Comparison of ENCODE assay signal across 21 cellular contexts in the genomic region with DNA sequence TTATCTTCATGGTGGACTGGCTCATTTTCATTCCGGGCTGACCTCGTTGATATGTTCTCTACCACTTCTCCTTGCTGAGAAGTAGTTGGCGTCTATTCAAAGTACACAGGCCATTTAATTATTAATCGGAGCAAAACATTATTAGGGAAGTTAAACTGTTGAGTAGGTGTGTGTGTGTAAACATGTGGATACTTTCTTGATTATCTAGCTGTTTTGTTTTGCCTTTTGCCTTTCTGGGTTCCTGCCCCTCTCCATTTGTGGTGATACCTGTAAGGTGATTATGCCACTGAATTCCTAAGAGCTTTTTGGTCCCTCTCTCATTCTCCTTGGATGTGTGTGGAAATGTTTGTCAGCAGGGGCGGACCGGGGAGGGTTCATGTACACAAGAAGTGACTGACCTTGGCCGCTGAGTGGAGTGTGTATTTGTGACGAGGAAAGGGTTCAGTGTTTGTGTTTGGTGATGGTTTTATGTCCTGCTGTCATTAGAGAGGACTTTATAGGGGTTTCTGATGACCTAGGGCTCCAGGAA. TPM values are rescaled to one million over a fixed set of nuclear protein-coding genes. Genes with fewer than 3 reads are reported as not detected.
A peak's percentile ranks its signal among the peaks of the same experiment; 100 is the strongest.
DNase-seq lines count a peak whose midpoint lies in the region; ATAC-seq and TF ChIP-seq lines count a peak whose summit lies in the region.
"Had no signal": no experiment of that assay in that cellular context is flagged by ENCODE, and none has a peak within 500 bp of the region (broad histone marks: within the 10 kb centered on the region; RNA-seq: fewer than 3 reads in every experiment).

No MANE protein-coding gene starts in this region.

- CTCF ChIA-PET in BJ (lab: Yijun Ruan, JAX) = interaction anchor here (0.6 to 1.0 kb wide), 2 partner anchors 9 to 166 kb away, joined by 3 read pairs; no protein-coding TSS in a partner anchor

- TF ChIP-seq CTCF in BJ (IDR thresholded peaks at IDR 0.05; ENCODE audit: insufficient read depth, low read depth, low read length) (no peak), epithelial cell of proximal tubule (conservative IDR thresholded peaks at IDR 0.05; ENCODE audit: low read depth, low read length) (no peak), lung (IDR thresholded peaks at IDR 0.05; ENCODE audit: control extremely low read depth, extremely low read depth) (no peak)

- H3K36me3 ChIP-seq in BJ (ENCODE audit: control insufficient read depth, insufficient read depth, low read length) (no peaks in the 10 kb centered on the region), lung (ENCODE audit: control insufficient read depth in 2 of 2, insufficient read depth in 2 of 2, low read length in 2 of 2) (no peaks in the 10 kb centered on the region)
- H3K36me3 ChIP-seq: heart right ventricle, neutrophil, thoracic aorta had no signal

- H3K4me3 ChIP-seq in BJ (ENCODE audit: low read depth, low read length) (no peak overlapping the region), epithelial cell of proximal tubule (ENCODE audit: low read depth, low read length) (peak overlapping the region; percentile 4), lung (no peak overlapping the region)
- H3K4me3 ChIP-seq: heart right ventricle, thoracic aorta had no signal

- H3K4me1 ChIP-seq in lung (ENCODE audit: control insufficient read depth in 2 of 2, insufficient read depth in 2 of 2, low read length in 2 of 2) = peaks cover 6% of the 10 kb centered on the region in 2 donors

- POLR2A ChIA-PET in BJ (lab: Charles Lee) = no interaction called here

- no peak overlapping the region for H3K27ac ChIP-seq in lung (ENCODE audit: low read depth in 1 of 2, low read length in 1 of 2)
- H3K27ac ChIP-seq: neutrophil, thoracic aorta had no signal

- ATAC-seq in lung (ENCODE audit: insufficient read depth, low FRiP score) (peak; percentile 76), HG02870 (IDR thresholded peaks at IDR 0.05; ENCODE audit: unreplicated experiment) (no peak)
- ATAC-seq: stimulated activated effector memory CD8-positive, alpha-beta T cell treated with anti-CD3 and anti-CD28 coated beads, Interleukin-12 subunit alpha, Interleukin-12 subunit beta, amount 100 ng/mL, for 72 hours had no signal

- H3K9me3 ChIP-seq in lung (ENCODE audit: control insufficient read depth in 2 of 2, insufficient read depth in 1 of 2, low read length in 1 of 2) = no peaks in the 10 kb centered on the region
- H3K9me3 ChIP-seq: heart right ventricle, neutrophil, thoracic aorta had no signal

- peak; percentile 54 for DNase-seq in BJ (ENCODE audit: low read depth)
- DNase-seq in EL = peak; percentile 29
- peak; percentile 81 for DNase-seq in epithelial cell of proximal tubule (ENCODE audit: low read depth)
- DNase-seq in lung (ENCODE audit: low spot score) = peak; percentile 71
- DNase-seq in stimulated activated CD4-positive, alpha-beta T cell treated with anti-CD3 and anti-CD28 coated beads, Interleukin-2, amount 100 ng/mL, for 48 hours = no peak
- no peak for DNase-seq in activated T-cell treated with anti-CD3 and anti-CD28 coated beads, Interleukin-2, amount 50 U/mL, for 1 hour
- no peak for DNase-seq in NCI-H526 treated with DMSO at 0.1 percent for 48 hours (lab: John Stamatoyannopoulos, UW)
- DNase-seq: activated CD4-positive, CD25-positive, alpha-beta regulatory T cell treated with anti-CD3 and anti-CD28 coated beads, Interleukin-2, amount 50 U/mL, for 72 hours; activated CD8-positive, alpha-beta memory T cell treated with anti-CD3 and anti-CD28 coated beads for 24 hours; CD8-positive, alpha-beta memory T cell; endodermal cell; GDM1; heart right ventricle; immature natural killer cell; NCI-H187 treated with DMSO at 0.1 percent for 48 hours; retina; RPMI8226 had no signal

- H3K27me3 ChIP-seq in BJ (ENCODE audit: control insufficient read depth, insufficient read depth, low read length) (peaks cover 1% of the 10 kb centered on the region; the same call in 1 of the 2 replicates), lung (ENCODE audit: control insufficient read depth, insufficient read depth) (no peaks in the 10 kb centered on the region)
- H3K27me3 ChIP-seq: heart right ventricle, neutrophil had no signal

- WGBS in lung, 2 donors = 65 to 86% methylated on average over 8 of the region's 8 CpGs

RNA-seq across cellular contexts. Expression of a gene that starts 56.6 kb away (rescaled TPM):
- 10.2 and 18.3 TPM in 2 replicates for polyA plus RNA-seq in BJ (2011; rRNA removed)
- polyA minus RNA-seq in BJ (2011; rRNA and poly(A)+ RNA removed) = 3.5 and 3.9 TPM in 2 replicates
- total RNA-seq in epithelial cell of proximal tubule = 31.1 and 31.2 TPM in 2 replicates
- 100 to 1,000 TPM in 1 of 2 donors, 10 to 100 TPM in 1; 62.9 to 143 TPM for total RNA-seq in lung
- polyA plus RNA-seq in lung = 10 to 100 TPM; 31.3 to 45.7 TPM

Comparison
In these comparisons a context has a peak if more than half of its experiments do, and no peak if none do; other contexts are left out.
1. DNase-seq: peak in BJ (single experiment), EL (single experiment), epithelial cell of proximal tubule (single experiment) and lung (single experiment); none in stimulated activated CD4-positive, alpha-beta T cell treated with anti-CD3 and anti-CD28 coated beads, Interleukin-2, amount 100 ng/mL, for 48 hours (0 of 2), activated T-cell treated with anti-CD3 and anti-CD28 coated beads, Interleukin-2, amount 50 U/mL, for 1 hour (single experiment) and NCI-H526 treated with DMSO at 0.1 percent for 48 hours (single experiment).